11 cellular contexts compared by ENCODE assay signal in genomic region chr15:45333550-45333949, GRCh38. TPM values are rescaled to one million over a fixed set of nuclear protein-coding genes. Genes with fewer than 3 reads are reported as not detected.
DNase-seq lines count a peak whose midpoint lies in the region; ATAC-seq, FAIRE-seq and TF ChIP-seq lines count a peak whose summit lies in the region.
"Had no signal": no experiment of that assay in that cellular context is flagged by ENCODE, and none has a peak within 500 bp of the region (broad histone marks: within the 10 kb centered on the region; RNA-seq: fewer than 3 reads in every experiment).

No MANE protein-coding gene starts in this region.

- TF ChIP-seq CTCF in GM12865 (IDR thresholded peaks at IDR 0.05; ENCODE audit: insufficient read depth, low read depth, low read length, missing control alignments): no peak

- DNase-seq in GM12865 (ENCODE audit: low read depth) (peak; percentile 3), NCI-H82 (lab: John Stamatoyannopoulos, UW) (peak; percentile 74), fibroblast of peridontal ligament (ENCODE audit: extremely low read depth) (peak; percentile 0), occipital lobe (lab: John Stamatoyannopoulos, UW) (peak; percentile 7), NCI-H774 (lab: John Stamatoyannopoulos, UW) (no peak), NOMO-1 (lab: John Stamatoyannopoulos, UW; ENCODE audit: unreplicated experiment in 2 of 2) (no peak), GM12891 (ENCODE audit: insufficient read length, low spot score) (no peak)
- DNase-seq: DND-41, spleen had no signal

- no peak for ATAC-seq in HG03135 (IDR thresholded peaks at IDR 0.05; ENCODE audit: unreplicated experiment)

- no peak for FAIRE-seq in GM12891 (lab: Jason Lieb, UNC)
- FAIRE-seq: keratinocyte had no signal

- no peak overlapping the region for H3K4me3 ChIP-seq in GM12865 (ENCODE audit: low read depth, low read length)
- H3K4me3 ChIP-seq: spleen had no signal

- TF ChIP-seq POLR2A in GM12891 (IDR thresholded peaks at IDR 0.05; ENCODE audit: low read depth, low read length): no peak

TF ChIP-seq in GM12891, 5 proteins besides CTCF, POLR2A, EP300 and RAD21:
- TF ChIP-seq TAF1 (IDR thresholded peaks at IDR 0.05; ENCODE audit: low read depth, low read length): no peak

RNA-seq across cellular contexts. Expression of gene GATM, which starts 44.8 kb away (rescaled TPM):
- total RNA-seq in occipital lobe: 150 TPM
- 66.5 TPM for polyA plus RNA-seq in GM12891 (2012; ENCODE audit: low read depth, missing spikeins)

Comparison
In these comparisons a context has a peak if more than half of its experiments do, and no peak if none do; other contexts are left out.
1. DNase-seq: peak in GM12865 (single experiment), NCI-H82 (single experiment), fibroblast of peridontal ligament (single experiment) and occipital lobe (single experiment); none in NCI-H774 (single experiment), NOMO-1 (0 of 2) and GM12891 (single experiment).